ENCODE assay signal across 32 cellular contexts in the genomic region with DNA sequence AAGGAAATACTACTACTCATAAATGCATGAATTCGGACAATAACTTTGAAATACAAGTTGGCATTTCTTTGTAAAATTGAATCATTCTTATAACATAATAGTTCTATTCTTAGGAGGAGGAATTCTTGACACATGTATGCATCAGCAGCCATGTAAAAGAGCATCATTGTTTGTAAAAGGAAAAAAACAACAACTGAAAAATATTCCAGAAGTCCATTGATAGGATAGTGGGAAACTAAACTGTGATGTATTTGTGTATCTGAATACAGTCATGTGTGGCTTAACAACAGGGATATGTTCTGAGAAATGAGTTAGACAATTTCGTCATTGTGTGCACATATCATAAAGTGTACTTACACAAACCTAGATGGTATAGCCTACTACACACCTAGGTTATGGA.
"Had no signal": no experiment of that assay in that cellular context is flagged by ENCODE, and none has a peak within 500 bp of the region (broad histone marks: within the 10 kb centered on the region; RNA-seq: fewer than 3 reads in every experiment).

No MANE protein-coding gene starts in this region.

- H3K27me3 Mint-ChIP-seq: naive B cell; progenitor cell of endocrine pancreas; stimulated activated naive CD8-positive, alpha-beta T cell treated with anti-CD3 and anti-CD28 coated beads, Interleukin-15, Interleukin-2, amounts not matched to agents 100 ng/mL and 50 ng/mL, for 24 hours; T-helper 17 cell had no signal

- FAIRE-seq: astrocyte, keratinocyte had no signal

- H3K36me3 ChIP-seq: brain microvascular endothelial cell, esophagus muscularis mucosa, neutrophil, tibial artery, WERI-Rb-1 had no signal

- H3K4me2 ChIP-seq: hepatocyte had no signal

- DNase-seq: activated CD4-positive, alpha-beta T cell treated with anti-CD3 and anti-CD28 coated beads for 48 hours; activated CD4-positive, alpha-beta T cell treated with anti-CD3 and anti-CD28 coated beads, Interleukin-2, amount 50 U/mL, for 48 hours; activated CD8-positive, alpha-beta memory T cell treated with anti-CD3 and anti-CD28 coated beads, Interleukin-2, amount 50 U/mL, for 4 hours; activated effector memory CD4-positive, alpha-beta T cell treated with anti-CD3 and anti-CD28 coated beads, Interleukin-2, amount 50 U/mL, for 16 hours; activated naive CD4-positive, alpha-beta T cell treated with anti-CD3 and anti-CD28 coated beads for 36 hours; activated naive CD8-positive, alpha-beta T cell treated with anti-CD3 and anti-CD28 coated beads, Interleukin-2, amount 10 ng/mL, durations not matched to agents 7 days and 5 days; activated T-cell treated with anti-CD3 and anti-CD28 coated beads, Interleukin-2, amount 50 U/mL, for 1 hour; brain microvascular endothelial cell; cortex of kidney; endodermal cell; foreskin keratinocyte; left cardiac atrium; left ventricle myocardium superior; naive B cell; nephron progenitor cell; retina; stimulated activated CD4-positive, alpha-beta T cell treated with anti-CD3 and anti-CD28 coated beads, Interleukin-12 subunit alpha, Interleukin-12 subunit beta, amount 100 ng/mL, for 4 hours; stimulated activated CD4-positive, alpha-beta T cell treated with anti-CD3 and anti-CD28 coated beads, Interleukin-4, amount 100 ng/mL, for 1 hour; T-helper 17 cell; T1000; tibial artery; WERI-Rb-1 had no signal

- H3K9me3 ChIP-seq: neutrophil had no signal

- H2AFZ ChIP-seq: hepatocyte had no signal

- H3K4me1 ChIP-seq: esophagus muscularis mucosa, foreskin keratinocyte, tibial artery had no signal

- H3K4me3 Mint-ChIP-seq: activated naive CD4-positive, alpha-beta T cell treated with anti-CD3 and anti-CD28 coated beads for 36 hours; activated naive CD8-positive, alpha-beta T cell treated with anti-CD3 and anti-CD28 coated beads, Interleukin-2, amount 10 ng/mL, durations not matched to agents 7 days and 5 days; activated T-helper 1 cell treated with anti-CD3 and anti-CD28 coated beads, Interleukin-12 subunit alpha, Interleukin-12 subunit beta, Interleukin-2, Interleukin-4 antibody, amounts not matched to agents 30 ng/mL and 10 ng/mL and 1 ng/mL, durations not matched to agents 14 hours and 24 hours and 36 hours; endodermal cell; mesothelial cell of epicardium; naive B cell; nephron progenitor cell; stimulated activated naive CD8-positive, alpha-beta T cell treated with anti-CD3 and anti-CD28 coated beads, Interleukin-15, Interleukin-2, amounts not matched to agents 100 ng/mL and 50 ng/mL, for 24 hours; T-helper 17 cell had no signal

- H3K79me2 ChIP-seq: hepatocyte had no signal

- H3K4me1 Mint-ChIP-seq: activated naive CD8-positive, alpha-beta T cell treated with anti-CD3 and anti-CD28 coated beads, Interleukin-2, amount 10 ng/mL, durations not matched to agents 7 days and 5 days; endodermal cell; mesothelial cell of epicardium; naive B cell; nephron progenitor cell; T-helper 17 cell had no signal

- H3K27me3 ChIP-seq: brain microvascular endothelial cell, esophagus muscularis mucosa, foreskin keratinocyte, hepatocyte, neutrophil, tibial artery had no signal

- H3K4me3 ChIP-seq: esophagus muscularis mucosa, hepatocyte, skin epidermis, tibial artery had no signal

- H3K27ac Mint-ChIP-seq: activated naive CD4-positive, alpha-beta T cell treated with anti-CD3 and anti-CD28 coated beads for 36 hours; activated naive CD8-positive, alpha-beta T cell treated with anti-CD3 and anti-CD28 coated beads, Interleukin-2, amount 10 ng/mL, durations not matched to agents 7 days and 5 days; activated T-helper 1 cell treated with anti-CD3 and anti-CD28 coated beads, Interleukin-12 subunit alpha, Interleukin-12 subunit beta, Interleukin-2, Interleukin-4 antibody, amounts not matched to agents 30 ng/mL and 10 ng/mL and 1 ng/mL, durations not matched to agents 14 hours and 24 hours and 36 hours; endodermal cell; mesothelial cell of epicardium; naive B cell; nephron progenitor cell; progenitor cell of endocrine pancreas; stimulated activated naive CD8-positive, alpha-beta T cell treated with anti-CD3 and anti-CD28 coated beads, Interleukin-15, Interleukin-2, amounts not matched to agents 100 ng/mL and 50 ng/mL, for 24 hours; T-helper 17 cell had no signal

- H3K27ac ChIP-seq: brain microvascular endothelial cell, esophagus muscularis mucosa, foreskin keratinocyte, hepatocyte, neutrophil, skin epidermis, tibial artery, WERI-Rb-1 had no signal
